ENCODE assay signal across 8 cellular contexts in the genomic region with DNA sequence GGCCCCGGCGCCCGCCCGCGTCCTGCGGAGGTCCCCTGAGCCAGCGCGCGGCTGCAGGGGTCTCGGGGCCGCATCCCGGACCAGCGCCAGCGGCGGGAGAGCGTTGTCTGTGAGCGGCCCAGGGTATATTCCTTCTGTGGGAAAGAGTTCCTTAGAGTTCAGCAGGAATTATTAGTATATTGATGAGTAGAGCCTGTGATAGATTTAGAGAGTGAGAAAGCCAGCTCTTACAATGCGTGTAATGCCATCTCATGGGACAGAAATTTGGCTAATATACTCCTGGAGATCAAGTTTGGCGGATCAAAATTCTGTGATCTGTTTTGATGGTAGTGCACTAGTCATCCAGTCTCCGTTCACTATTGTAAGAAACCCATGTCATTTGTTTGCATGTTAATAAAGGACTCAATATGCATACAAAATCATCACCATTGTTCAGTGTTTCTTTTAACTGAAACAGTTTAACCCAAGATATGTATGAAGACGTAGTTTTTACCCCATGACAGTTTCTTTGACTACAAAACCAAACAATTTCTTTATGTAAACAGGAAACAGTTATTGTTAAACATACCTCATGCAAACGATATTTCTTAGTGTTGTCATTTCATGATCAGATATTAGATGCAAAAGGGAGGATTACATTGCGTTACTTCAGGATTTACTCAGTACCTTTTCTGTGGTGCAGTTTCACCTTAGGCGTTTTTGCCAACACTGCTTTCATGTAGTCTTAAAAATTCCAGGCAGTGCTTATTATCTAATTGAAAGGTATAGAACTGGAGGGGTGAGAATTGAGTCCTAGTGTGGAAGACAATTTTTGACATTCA. TPM values are rescaled to one million over a fixed set of nuclear protein-coding genes. Genes with fewer than 3 reads are reported as not detected.
DNase-seq lines count a peak whose midpoint lies in the region; ATAC-seq and TF ChIP-seq lines count a peak whose summit lies in the region.

No MANE protein-coding gene starts in this region.

- H3K36me3 ChIP-seq in iPS-20b (ENCODE audit: insufficient read depth, low read depth, low read length) (no peaks in the 10 kb centered on the region), testis (ENCODE audit: low read depth, missing control alignments) (no peaks in the 10 kb centered on the region)

- CTCF ChIA-PET in activated CD8-positive, alpha-beta T cell treated with anti-CD3 and anti-CD28 coated beads, Interleukin-2, amount 10 ng/mL, durations not matched to agents 7 days and 5 days (lab: Charles Lee) = interaction anchor here (1.1 kb wide), 1 partner anchor 9 kb away, joined by 3 read pairs; the partner anchor contains the start of gene TNFRSF19

- peak overlapping the region; percentile 84 for H3K4me3 ChIP-seq in iPS-20b (ENCODE audit: low read length)
- peak overlapping the region; percentile 89 to 96 for H3K4me3 ChIP-seq in testis

- H3K4me1 Mint-ChIP-seq in activated CD4-positive, alpha-beta T cell treated with anti-CD3 and anti-CD28 coated beads, Interleukin-2, amount 10 ng/mL, durations not matched to agents 24 days and 14 days = peaks cover 13% of the 10 kb centered on the region
- H3K4me1 Mint-ChIP-seq in activated CD8-positive, alpha-beta T cell treated with anti-CD3 and anti-CD28 coated beads, Interleukin-2, amount 10 ng/mL, durations not matched to agents 7 days and 5 days (ENCODE audit: low read depth) = peaks cover 13% of the 10 kb centered on the region

- peak overlapping the region; percentile 76 for H3K4me3 Mint-ChIP-seq in activated CD4-positive, alpha-beta T cell treated with anti-CD3 and anti-CD28 coated beads, Interleukin-2, amount 10 ng/mL, durations not matched to agents 24 days and 14 days
- peak overlapping the region; percentile 75 for H3K4me3 Mint-ChIP-seq in activated CD8-positive, alpha-beta T cell treated with anti-CD3 and anti-CD28 coated beads, Interleukin-2, amount 10 ng/mL, durations not matched to agents 7 days and 5 days

- TF ChIP-seq POLR2A in testis (IDR thresholded peaks at IDR 0.05) = no peak

- POLR2A ChIA-PET in activated CD8-positive, alpha-beta T cell treated with anti-CD3 and anti-CD28 coated beads, Interleukin-2, amount 10 ng/mL, durations not matched to agents 7 days and 5 days (lab: Charles Lee) = interaction anchor here (0.9 kb wide), 1 partner anchor 118 kb away, joined by 3 read pairs; no protein-coding TSS in a partner anchor

- H3K27me3 Mint-ChIP-seq in activated CD4-positive, alpha-beta T cell treated with anti-CD3 and anti-CD28 coated beads, Interleukin-2, amount 10 ng/mL, durations not matched to agents 24 days and 14 days = peaks cover 59% of the 10 kb centered on the region
- peaks cover 50% of the 10 kb centered on the region for H3K27me3 Mint-ChIP-seq in activated CD8-positive, alpha-beta T cell treated with anti-CD3 and anti-CD28 coated beads, Interleukin-2, amount 10 ng/mL, durations not matched to agents 7 days and 5 days (ENCODE audit: low read depth)

- DNase-seq in activated CD4-positive, alpha-beta T cell treated with anti-CD3 and anti-CD28 coated beads, Interleukin-2, amount 10 ng/mL, durations not matched to agents 24 days and 14 days = no peak
- no peak for DNase-seq in activated CD4-positive, alpha-beta T cell treated with anti-CD3 and anti-CD28 coated beads for 4 hours
- no peak for DNase-seq in activated CD8-positive, alpha-beta T cell treated with anti-CD3 and anti-CD28 coated beads, Interleukin-2, amount 10 ng/mL, durations not matched to agents 7 days and 5 days
- no peak for DNase-seq in testis
- no peak for DNase-seq in central memory CD4-positive, alpha-beta T cell
- no peak for DNase-seq in iPS-NIHi11 (ENCODE audit: low spot score)
- DNase-seq in NCI-H226 = no peak

- no peaks in the 10 kb centered on the region for H3K36me3 Mint-ChIP-seq in activated CD4-positive, alpha-beta T cell treated with anti-CD3 and anti-CD28 coated beads, Interleukin-2, amount 10 ng/mL, durations not matched to agents 24 days and 14 days (ENCODE audit: low read depth)
- H3K36me3 Mint-ChIP-seq in activated CD8-positive, alpha-beta T cell treated with anti-CD3 and anti-CD28 coated beads, Interleukin-2, amount 10 ng/mL, durations not matched to agents 7 days and 5 days (ENCODE audit: low read depth) = no peaks in the 10 kb centered on the region

- intact Hi-C loops in activated CD4-positive, alpha-beta T cell treated with anti-CD3 and anti-CD28 coated beads, Interleukin-2, amount 10 ng/mL, durations not matched to agents 24 days and 14 days (cut with micrococcal nuclease) = loop anchor here (1.0 to 10.0 kb wide), 5 partner anchors 115 to 309 kb away; partner anchors contain the start of gene MIPEP
- intact Hi-C loops in testis (cut with DNase I; ENCODE audit: low total_unique reads) = loop anchor here (10.0 kb wide), 1 partner anchor 115 kb away; no protein-coding TSS in a partner anchor

- no peak for TF ChIP-seq CTCF in testis (IDR thresholded peaks at IDR 0.05)

- H3K27me3 ChIP-seq in iPS-20b (ENCODE audit: insufficient read depth, low read length) (peaks cover 38% of the 10 kb centered on the region), testis (no peaks in the 10 kb centered on the region)

- no peak for ATAC-seq in activated CD8-positive, alpha-beta T cell treated with anti-CD3 and anti-CD28 coated beads, Interleukin-2, amount 10 ng/mL, durations not matched to agents 7 days and 5 days

- H3K9me3 ChIP-seq in iPS-20b (ENCODE audit: insufficient read depth, low read depth, low read length) (no peaks in the 10 kb centered on the region), testis (no peaks in the 10 kb centered on the region)

- 4 to 7% methylated on average over 22 to 24 of the region's 24 CpGs for WGBS in testis, 2 donors

- H3K9ac ChIP-seq in iPS-20b (ENCODE audit: low read depth, low read length) = no peak overlapping the region

- H3K27ac ChIP-seq in iPS-20b (ENCODE audit: low read length) (no peak overlapping the region), testis (peak overlapping the region in 1 of 2 donors; percentile 52)

- 0 out of 2 replicates have a peak, but pooled peaks cover 10% of the 10 kb centered on the region for H3K4me1 ChIP-seq in iPS-20b (ENCODE audit: insufficient read depth, low read length)
- H3K4me1 ChIP-seq in testis = no peaks in the 10 kb centered on the region

- no peaks in the 10 kb centered on the region for H3K9me3 Mint-ChIP-seq in activated CD4-positive, alpha-beta T cell treated with anti-CD3 and anti-CD28 coated beads, Interleukin-2, amount 10 ng/mL, durations not matched to agents 24 days and 14 days
- no peaks in the 10 kb centered on the region for H3K9me3 Mint-ChIP-seq in activated CD8-positive, alpha-beta T cell treated with anti-CD3 and anti-CD28 coated beads, Interleukin-2, amount 10 ng/mL, durations not matched to agents 7 days and 5 days (ENCODE audit: insufficient read depth)

- peak overlapping the region; percentile 8 for H3K27ac Mint-ChIP-seq in activated CD4-positive, alpha-beta T cell treated with anti-CD3 and anti-CD28 coated beads, Interleukin-2, amount 10 ng/mL, durations not matched to agents 24 days and 14 days
- no peak overlapping the region for H3K27ac Mint-ChIP-seq in activated CD8-positive, alpha-beta T cell treated with anti-CD3 and anti-CD28 coated beads, Interleukin-2, amount 10 ng/mL, durations not matched to agents 7 days and 5 days

RNA-seq across cellular contexts. Expression of gene TNFRSF19, which starts 9.9 kb away (rescaled TPM):
- not detected in 2 replicates for total RNA-seq in activated CD4-positive, alpha-beta T cell treated with anti-CD3 and anti-CD28 coated beads, Interleukin-2, amount 10 ng/mL, durations not matched to agents 24 days and 14 days
- under 1 TPM in 1 of 2 experiments, not detected in 1; 0.11 TPM for total RNA-seq in activated CD8-positive, alpha-beta T cell treated with anti-CD3 and anti-CD28 coated beads, Interleukin-2, amount 10 ng/mL, durations not matched to agents 7 days and 5 days
- total RNA-seq in testis = 1 to 10 TPM; 6.2 to 8.4 TPM
- 5.7 TPM for polyA plus RNA-seq in testis (ENCODE audit: insufficient read depth, low read depth, low replicate concordance)
